ENCODE assay signal across 24 cellular contexts in the genomic region with DNA sequence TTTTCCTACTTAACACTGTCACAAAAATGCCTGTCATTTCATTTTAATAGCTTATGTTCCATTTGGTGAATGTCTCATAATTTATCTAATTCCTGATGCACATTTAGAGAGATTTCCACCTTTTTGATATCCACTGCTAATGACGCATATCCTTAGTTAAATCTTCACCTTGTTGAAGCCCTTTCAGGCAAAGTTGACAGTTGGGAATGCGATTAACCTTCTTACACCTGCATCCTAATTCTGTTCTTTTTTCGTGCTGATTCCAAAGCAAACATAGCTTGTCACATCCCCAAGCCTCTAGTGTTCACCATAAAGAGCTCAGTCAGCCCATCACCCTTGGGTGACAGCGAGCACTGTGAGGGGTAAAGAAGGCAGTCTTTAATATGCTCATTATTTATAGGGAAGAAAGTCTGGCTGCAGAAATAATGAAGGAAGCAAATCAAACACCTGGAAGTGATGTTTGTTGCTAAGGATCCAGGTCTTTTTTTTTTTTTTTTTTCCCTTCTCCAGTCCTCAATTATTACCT.
A peak's percentile ranks its signal among the peaks of the same experiment; 100 is the strongest.
DNase-seq lines count a peak whose midpoint lies in the region; ATAC-seq, FAIRE-seq and TF ChIP-seq lines count a peak whose summit lies in the region.
"Had no signal": no experiment of that assay in that cellular context is flagged by ENCODE, and none has a peak within 500 bp of the region (broad histone marks: within the 10 kb centered on the region; RNA-seq: fewer than 3 reads in every experiment).

No MANE protein-coding gene starts in this region.

- CTCF ChIA-PET in activated CD8-positive, alpha-beta T cell treated with anti-CD3 and anti-CD28 coated beads, Interleukin-2, amount 10 ng/mL, durations not matched to agents 7 days and 5 days (lab: Charles Lee) = interaction anchor here (0.9 to 1.2 kb wide), 5 partner anchors 13 to 203 kb away, joined by 3 to 4 read pairs (median 3); no protein-coding TSS in a partner anchor
- CTCF ChIA-PET in activated CD8-positive, alpha-beta T cell treated with anti-CD3 and anti-CD28 coated beads for 36 hours (lab: Charles Lee) = interaction anchor here (1.0 to 2.3 kb wide), 2 partner anchors 16 to 18 kb away, joined by 3 to 13 read pairs; no protein-coding TSS in a partner anchor
- CTCF ChIA-PET in GM12878 (lab: Yijun Ruan, JAX) = interaction anchor here (0.6 to 3.5 kb wide), 19 partner anchors 10 to 748 kb away, joined by 3 to 23 read pairs (median 4); no protein-coding TSS in a partner anchor

- WGBS in GM12878 (ENCODE audit: insufficient coverage, insufficient replicate concordance, low lambda C conversion rate, missing lambda C conversion rate) = 100% methylated on average over 4 of the region's 4 CpGs
- 87 to 92% methylated on average over 4 of the region's 4 CpGs for WGBS in transverse colon (ENCODE audit: low coverage in 1 of 2), 2 donors

- H3K36me3 ChIP-seq in GM12878 (ENCODE audit: control insufficient read depth in 2 of 2, insufficient read depth in 2 of 2, low read length in 1 of 2) (peaks cover 9 to 17% of the 10 kb centered on the region in 2 experiments), transverse colon (no peaks in the 10 kb centered on the region)
- H3K36me3 ChIP-seq: uterus had no signal

- no peaks in the 10 kb centered on the region for H3K9me3 ChIP-seq in GM12878 (replicated peaks; ENCODE audit: control insufficient read depth, insufficient read depth, low read length)
- H3K9me3 ChIP-seq in transverse colon = no peaks in the 10 kb centered on the region
- H3K9me3 ChIP-seq: uterus had no signal

- TF ChIP-seq EP300 in GM12878 (IDR thresholded peaks at IDR 0.05; ENCODE audit: borderline replicate concordance in 1 of 2, control insufficient read depth in 1 of 2, low read depth in 2 of 2, low read length in 2 of 2) (no peak), transverse colon (IDR thresholded peaks at IDR 0.05; ENCODE audit: low read depth) (no peak)

- intact Hi-C loops in activated CD8-positive, alpha-beta T cell treated with anti-CD3 and anti-CD28 coated beads for 36 hours (cut with micrococcal nuclease) = no loop called here
- intact Hi-C loops in GM12878 (cut with micrococcal nuclease; ENCODE audit: unreplicated experiment) = no loop called here
- intact Hi-C loops in transverse colon (cut with DNase I; ENCODE audit: low total_unique reads) = no loop called here

- H3K27me3 Mint-ChIP-seq in activated CD8-positive, alpha-beta T cell treated with anti-CD3 and anti-CD28 coated beads, Interleukin-2, amount 10 ng/mL, durations not matched to agents 7 days and 5 days (ENCODE audit: low read depth) = no peaks in the 10 kb centered on the region
- no peaks in the 10 kb centered on the region for H3K27me3 Mint-ChIP-seq in activated CD8-positive, alpha-beta T cell treated with anti-CD3 and anti-CD28 coated beads for 36 hours
- H3K27me3 Mint-ChIP-seq: activated CD4-positive, alpha-beta memory T cell treated with anti-CD3 and anti-CD28 coated beads, Interleukin-2, amount 10 ng/mL, durations not matched to agents 7 days and 5 days; activated T-helper 17 cell treated with anti-CD3 and anti-CD28 coated beads, Interleukin-2, amount 50 U/mL, for 72 hours had no signal

- H3K4me1 ChIP-seq in GM12878 (ENCODE audit: control insufficient read depth, insufficient read depth, low read length) (peaks cover 25% of the 10 kb centered on the region), transverse colon (peaks cover 0 to 25% (median 2%) of the 10 kb centered on the region in 4 donors)
- H3K4me1 ChIP-seq: uterus had no signal

- peaks cover 29% of the 10 kb centered on the region for H3K4me1 Mint-ChIP-seq in activated CD8-positive, alpha-beta T cell treated with anti-CD3 and anti-CD28 coated beads, Interleukin-2, amount 10 ng/mL, durations not matched to agents 7 days and 5 days (ENCODE audit: low read depth)
- H3K4me1 Mint-ChIP-seq in activated CD8-positive, alpha-beta T cell treated with anti-CD3 and anti-CD28 coated beads for 36 hours (ENCODE audit: low read depth) = peaks cover 42% of the 10 kb centered on the region

- peaks cover 51% of the 10 kb centered on the region for H3K79me2 ChIP-seq in GM12878 (ENCODE audit: control insufficient read depth, insufficient read depth, low read length)

- H3K27me3 ChIP-seq in GM12878 (replicated peaks in 1 of 2; ENCODE audit: control insufficient read depth in 2 of 2, insufficient read depth in 2 of 2, low read length in 1 of 2) (no peaks in the 10 kb centered on the region), transverse colon (no peaks in the 10 kb centered on the region)
- H3K27me3 ChIP-seq: uterus had no signal

- H3K4me2 ChIP-seq in GM12878 (ENCODE audit: control insufficient read depth, insufficient read depth) = peak overlapping the region; percentile 81

- H3K9me3 Mint-ChIP-seq in activated CD8-positive, alpha-beta T cell treated with anti-CD3 and anti-CD28 coated beads, Interleukin-2, amount 10 ng/mL, durations not matched to agents 7 days and 5 days (ENCODE audit: insufficient read depth) = no peaks in the 10 kb centered on the region
- no peaks in the 10 kb centered on the region for H3K9me3 Mint-ChIP-seq in activated CD8-positive, alpha-beta T cell treated with anti-CD3 and anti-CD28 coated beads for 36 hours
- H3K9me3 Mint-ChIP-seq: activated CD4-positive, alpha-beta memory T cell treated with anti-CD3 and anti-CD28 coated beads, Interleukin-2, amount 10 ng/mL, durations not matched to agents 7 days and 5 days; activated T-helper 17 cell treated with anti-CD3 and anti-CD28 coated beads, Interleukin-2, amount 50 U/mL, for 72 hours; CD8-positive, alpha-beta T cell; immature natural killer cell had no signal

- DNase-seq in activated CD8-positive, alpha-beta T cell treated with anti-CD3 and anti-CD28 coated beads, Interleukin-2, amount 10 ng/mL, durations not matched to agents 7 days and 5 days = no peak
- DNase-seq in activated CD8-positive, alpha-beta T cell treated with anti-CD3 and anti-CD28 coated beads for 36 hours = no peak
- DNase-seq in NCI-H460 (ENCODE audit: extremely low read depth, low read depth) (peak; percentile 21), GM12878 (ENCODE audit: low read depth, low spot score) (no peak), superior temporal gyrus (ENCODE audit: extremely low spot score) (peak; percentile 11), DMS79 treated with DMSO at 0.1 percent for 48 hours (lab: John Stamatoyannopoulos, UW) (no peak), transverse colon (no peak), HT-29 (ENCODE audit: low spot score) (no peak)
- DNase-seq: activated CD4-positive, alpha-beta memory T cell treated with anti-CD3 and anti-CD28 coated beads, Interleukin-2, amount 10 ng/mL, durations not matched to agents 7 days and 5 days; activated CD4-positive, CD25-positive, alpha-beta regulatory T cell treated with anti-CD3 and anti-CD28 coated beads, Interleukin-2, amount 50 U/mL, for 72 hours; activated naive CD4-positive, alpha-beta T cell treated with anti-CD3 and anti-CD28 coated beads, Interleukin-2, amount 50 U/mL, for 16 hours; CD8-positive, alpha-beta T cell; immature natural killer cell; KBM-7; NCI-H446 treated with DMSO at 0.1 percent for 48 hours; right cardiac atrium; stimulated activated CD4-positive, alpha-beta T cell treated with anti-CD3 and anti-CD28 coated beads, Interleukin-1b, Interleukin-23, amount 100 ng/mL, for 48 hours; stimulated activated naive CD4-positive, alpha-beta T cell treated with Interleukin-2 at 50 U/mL for 16 hours; T-helper 2 cell; uterus had no signal

- RAD21 ChIA-PET in GM12878 (lab: Charles Lee; ENCODE audit: unreplicated experiment) = interaction anchor here (0.6 to 3.3 kb wide), 13 partner anchors 10 to 349 kb away, joined by 3 to 17 read pairs (median 3); no protein-coding TSS in a partner anchor

- H3K36me3 Mint-ChIP-seq in activated CD8-positive, alpha-beta T cell treated with anti-CD3 and anti-CD28 coated beads, Interleukin-2, amount 10 ng/mL, durations not matched to agents 7 days and 5 days (ENCODE audit: low read depth) = peaks cover 42% of the 10 kb centered on the region
- peaks cover 27% of the 10 kb centered on the region for H3K36me3 Mint-ChIP-seq in activated CD8-positive, alpha-beta T cell treated with anti-CD3 and anti-CD28 coated beads for 36 hours (ENCODE audit: low read depth)

- no peak overlapping the region for H2AFZ ChIP-seq in GM12878 (ENCODE audit: control insufficient read depth, low read depth, low read length)

- peak overlapping the region; percentile 37; the same call in 1 of the 2 replicates for H3K27ac ChIP-seq in GM12878 (ENCODE audit: control insufficient read depth, insufficient read depth)
- no peak overlapping the region for H3K27ac ChIP-seq in transverse colon
- H3K27ac ChIP-seq: uterus had no signal

- SMC1A ChIA-PET in GM12878 (lab: Charles Lee; ENCODE audit: uncharacterized antibody, unreplicated experiment) = interaction anchor here (0.5 to 5.0 kb wide), 31 partner anchors 9 to 755 kb away, joined by 3 to 30 read pairs (median 5); no protein-coding TSS in a partner anchor

- FAIRE-seq in GM12878 (lab: Jason Lieb, UNC) = no peak
- FAIRE-seq: GM12891, H54 had no signal

- BruUV-seq in GM12878 (replicated peaks; lab: Mats Ljungman, UMichigan) = no TSS peak

- TF ChIP-seq POLR2A in GM12878 (IDR thresholded peaks at IDR 0.05; ENCODE audit: low read depth, low read length) (no peak), transverse colon (IDR thresholded peaks at IDR 0.05) (no peak)

- H3K4me3 ChIP-seq in GM12878 (no peak overlapping the region), transverse colon (no peak overlapping the region)
- H3K4me3 ChIP-seq: uterus had no signal

- no peak overlapping the region; the same call in 1 of the 2 replicates for H3K9ac ChIP-seq in GM12878 (ENCODE audit: control insufficient read depth, insufficient read depth, low read length)

- TF ChIP-seq CTCF in activated CD8-positive, alpha-beta T cell treated with anti-CD3 and anti-CD28 coated beads for 36 hours (IDR thresholded peaks at IDR 0.05) = no peak
- TF ChIP-seq CTCF in GM12878 (IDR thresholded peaks at IDR 0.05 in 2 of 3, conservative IDR thresholded peaks at IDR 0.05 in 1 of 3; ENCODE audit: control insufficient read depth in 2 of 3, extremely low read depth in 1 of 3, insufficient read depth in 1 of 3, low read depth in 3 of 3, low read length in 3 of 3) (no peak), transverse colon (IDR thresholded peaks at IDR 0.05) (no peak)

- no peak overlapping the region for H3K4me3 Mint-ChIP-seq in activated CD8-positive, alpha-beta T cell treated with anti-CD3 and anti-CD28 coated beads, Interleukin-2, amount 10 ng/mL, durations not matched to agents 7 days and 5 days
- H3K4me3 Mint-ChIP-seq in activated CD8-positive, alpha-beta T cell treated with anti-CD3 and anti-CD28 coated beads for 36 hours = no peak overlapping the region
- H3K4me3 Mint-ChIP-seq: activated CD4-positive, alpha-beta memory T cell treated with anti-CD3 and anti-CD28 coated beads, Interleukin-2, amount 10 ng/mL, durations not matched to agents 7 days and 5 days; activated T-helper 17 cell treated with anti-CD3 and anti-CD28 coated beads, Interleukin-2, amount 50 U/mL, for 72 hours; CD8-positive, alpha-beta T cell; immature natural killer cell had no signal

- TF ChIP-seq RAD21 in GM12878 (IDR thresholded peaks at IDR 0.05; ENCODE audit: insufficient read depth, low read depth, low read length) = no peak

- no peak for ATAC-seq in activated CD8-positive, alpha-beta T cell treated with anti-CD3 and anti-CD28 coated beads, Interleukin-2, amount 10 ng/mL, durations not matched to agents 7 days and 5 days
- no peak for ATAC-seq in activated CD8-positive, alpha-beta T cell treated with anti-CD3 and anti-CD28 coated beads for 36 hours
- ATAC-seq in GM12878 = no peak
- ATAC-seq: activated T-helper 17 cell treated with anti-CD3 and anti-CD28 coated beads, Interleukin-2, amount 50 U/mL, for 72 hours; CD8-positive, alpha-beta T cell; right cardiac atrium; Right ventricle myocardium inferior had no signal

- in situ Hi-C loops in GM12878 (cut with MboI) (loop anchor here (25.0 kb wide), 1 partner anchor 1545 kb away; a partner anchor contains a TSS), transverse colon (cut with MboI; ENCODE audit: low pct_ligation_motif_present in 1 of 4, low pct_unique_long_range_greater_than_20kb in 1 of 4, low sequenced_read_pairs in 3 of 4) (no loop called here)

- H4K20me1 ChIP-seq in GM12878 (ENCODE audit: control insufficient read depth, insufficient read depth) = no peaks in the 10 kb centered on the region

- POLR2A ChIA-PET in activated CD8-positive, alpha-beta T cell treated with anti-CD3 and anti-CD28 coated beads, Interleukin-2, amount 10 ng/mL, durations not matched to agents 7 days and 5 days (lab: Charles Lee) = no interaction called here
- POLR2A ChIA-PET in activated CD8-positive, alpha-beta T cell treated with anti-CD3 and anti-CD28 coated beads for 36 hours (lab: Charles Lee) = no interaction called here
- POLR2A ChIA-PET in GM12878 (lab: Charles Lee) = interaction anchor here (0.7 to 2.0 kb wide), 9 partner anchors 9 to 159 kb away, joined by 3 to 9 read pairs (median 4); no protein-coding TSS in a partner anchor

- peak overlapping the region; percentile 1 for H3K27ac Mint-ChIP-seq in activated CD8-positive, alpha-beta T cell treated with anti-CD3 and anti-CD28 coated beads, Interleukin-2, amount 10 ng/mL, durations not matched to agents 7 days and 5 days
- H3K27ac Mint-ChIP-seq in activated CD8-positive, alpha-beta T cell treated with anti-CD3 and anti-CD28 coated beads for 36 hours = no peak overlapping the region
- H3K27ac Mint-ChIP-seq: activated CD4-positive, alpha-beta memory T cell treated with anti-CD3 and anti-CD28 coated beads, Interleukin-2, amount 10 ng/mL, durations not matched to agents 7 days and 5 days; activated T-helper 17 cell treated with anti-CD3 and anti-CD28 coated beads, Interleukin-2, amount 50 U/mL, for 72 hours; CD8-positive, alpha-beta T cell had no signal

Comparison
In these comparisons a context has a peak if more than half of its experiments do, and no peak if none do; other contexts are left out.
1. DNase-seq: peak in NCI-H460 (single experiment) and superior temporal gyrus (single experiment); none in activated CD8-positive, alpha-beta T cell treated with anti-CD3 and anti-CD28 coated beads, Interleukin-2, amount 10 ng/mL, durations not matched to agents 7 days and 5 days (single experiment), activated CD8-positive, alpha-beta T cell treated with anti-CD3 and anti-CD28 coated beads for 36 hours (single experiment), GM12878 (single experiment), DMS79 treated with DMSO at 0.1 percent for 48 hours (single experiment), transverse colon (single experiment) and HT-29 (single experiment).